In genomic region chr11:128884703-128885338, GRCh38 we compare ENCODE assay signal across 9 cellular contexts. TPM values are rescaled to one million over a fixed set of nuclear protein-coding genes. Genes with fewer than 3 reads are reported as not detected.
DNase-seq lines count a peak whose midpoint lies in the region; ATAC-seq and TF ChIP-seq lines count a peak whose summit lies in the region.
"Had no signal": no experiment of that assay in that cellular context is flagged by ENCODE, and none has a peak within 500 bp of the region (broad histone marks: within the 10 kb centered on the region; RNA-seq: fewer than 3 reads in every experiment).

No MANE protein-coding gene starts in this region.

- H3K4me3 Mint-ChIP-seq in activated CD4-positive, alpha-beta memory T cell treated with anti-CD3 and anti-CD28 coated beads for 36 hours: no peak overlapping the region
- no peak overlapping the region for H3K4me3 Mint-ChIP-seq in naive B cell

- no peaks in the 10 kb centered on the region for H3K36me3 Mint-ChIP-seq in activated CD4-positive, alpha-beta memory T cell treated with anti-CD3 and anti-CD28 coated beads for 36 hours
- H3K36me3 Mint-ChIP-seq in naive B cell: no peaks in the 10 kb centered on the region

- peaks cover 36% of the 10 kb centered on the region for H3K27me3 Mint-ChIP-seq in activated CD4-positive, alpha-beta memory T cell treated with anti-CD3 and anti-CD28 coated beads for 36 hours
- peaks cover 72 to 95% (median 89%) of the 10 kb centered on the region in 3 donors for H3K27me3 Mint-ChIP-seq in naive B cell

- intact Hi-C loops in activated CD4-positive, alpha-beta memory T cell treated with anti-CD3 and anti-CD28 coated beads for 36 hours (cut with micrococcal nuclease): loop anchor here (1.0 to 5.0 kb wide), 5 partner anchors 21 to 867 kb away; no protein-coding TSS in a partner anchor

- no peak for TF ChIP-seq POLR2A in erythroblast (IDR thresholded peaks at IDR 0.05; ENCODE audit: low read length)

- CTCF ChIA-PET in activated CD4-positive, alpha-beta memory T cell treated with anti-CD3 and anti-CD28 coated beads for 36 hours (lab: Charles Lee): interaction anchor here (0.6 to 4.6 kb wide), 38 partner anchors 9 to 1080 kb away, joined by 3 to 243 read pairs (median 4); no protein-coding TSS in a partner anchor

- no peak overlapping the region for H3K27ac Mint-ChIP-seq in activated CD4-positive, alpha-beta memory T cell treated with anti-CD3 and anti-CD28 coated beads for 36 hours
- H3K27ac Mint-ChIP-seq in naive B cell: peak overlapping the region in 1 of 6 donors; percentile 39

- POLR2A ChIA-PET in activated CD4-positive, alpha-beta memory T cell treated with anti-CD3 and anti-CD28 coated beads for 36 hours (lab: Charles Lee): interaction anchor here (0.7 kb wide), 1 partner anchor 845 kb away, joined by 3 read pairs; no protein-coding TSS in a partner anchor

- H3K4me1 Mint-ChIP-seq in activated CD4-positive, alpha-beta memory T cell treated with anti-CD3 and anti-CD28 coated beads for 36 hours (ENCODE audit: low read depth): no peaks in the 10 kb centered on the region
- peaks cover 0 to 13% (median 4%) of the 10 kb centered on the region in 3 donors for H3K4me1 Mint-ChIP-seq in naive B cell

- ATAC-seq in GM19043 (IDR thresholded peaks at IDR 0.05; ENCODE audit: low read depth, unreplicated experiment): peak; percentile 81
- peak; percentile 88 for ATAC-seq in HG03139 (IDR thresholded peaks at IDR 0.05; ENCODE audit: unreplicated experiment)
- ATAC-seq in naive B cell (ENCODE audit: low read depth in 2 of 2): peak; percentile 77 to 89

- DNase-seq in COLO668 (lab: John Stamatoyannopoulos, UW; ENCODE audit: unreplicated experiment): peak; percentile 56
- peak; percentile 62 for DNase-seq in NCI-H345 treated with DMSO at 0.1 percent for 48 hours (lab: John Stamatoyannopoulos, UW; ENCODE audit: unreplicated experiment)
- DNase-seq in activated CD4-positive, alpha-beta memory T cell treated with anti-CD3 and anti-CD28 coated beads for 36 hours: peak; percentile 71
- DNase-seq in erythroblast (lab: John Stamatoyannopoulos, UW): peak; percentile 54 to 74
- DNase-seq in naive B cell: peak; percentile 69
- peak; percentile 74 for DNase-seq in ureter (ENCODE audit: low spot score)

- H3K9me3 Mint-ChIP-seq in activated CD4-positive, alpha-beta memory T cell treated with anti-CD3 and anti-CD28 coated beads for 36 hours: no peaks in the 10 kb centered on the region
- H3K9me3 Mint-ChIP-seq in naive B cell: peaks cover 0 to 1% (median 0%) of the 10 kb centered on the region in 7 donors

RNA-seq across cellular contexts. Expression of gene KCNJ5, which starts 6.3 kb away (rescaled TPM):
- not detected for total RNA-seq in activated CD4-positive, alpha-beta memory T cell treated with anti-CD3 and anti-CD28 coated beads for 36 hours
- polyA plus RNA-seq in naive B cell (ENCODE audit: low read depth in 6 of 6): not detected
- 0.94 TPM for total RNA-seq in ureter
- total RNA-seq: T-helper 2 cell treated with Interferon-gamma antibody and Interleukin-4, amounts not matched to agents 100 ng/mL and 5 ng/mL, for 36 hours had no signal

RNA-seq across cellular contexts. Expression of gene KCNJ1, which starts 17.7 kb away (rescaled TPM):
- total RNA-seq in activated CD4-positive, alpha-beta memory T cell treated with anti-CD3 and anti-CD28 coated beads for 36 hours: not detected
- polyA plus RNA-seq in naive B cell (ENCODE audit: low read depth in 6 of 6): under 1 TPM in 3 of 6 donors, not detected in 3; 0.18 to 0.64 (median 0.20) TPM
- not detected for total RNA-seq in ureter
- total RNA-seq: T-helper 2 cell treated with Interferon-gamma antibody and Interleukin-4, amounts not matched to agents 100 ng/mL and 5 ng/mL, for 36 hours had no signal

RNA-seq across cellular contexts. Expression of gene TP53AIP1, which starts 57.9 kb away (rescaled TPM):
- total RNA-seq in activated CD4-positive, alpha-beta memory T cell treated with anti-CD3 and anti-CD28 coated beads for 36 hours: not detected
- polyA plus RNA-seq in naive B cell (ENCODE audit: low read depth in 6 of 6): not detected
- total RNA-seq in ureter: 0.49 TPM
- total RNA-seq: T-helper 2 cell treated with Interferon-gamma antibody and Interleukin-4, amounts not matched to agents 100 ng/mL and 5 ng/mL, for 36 hours had no signal

Comparison
In these comparisons a context has a peak if more than half of its experiments do, and no peak if none do; other contexts are left out.
1. Peak in every context shown above with its lines: DNase-seq and ATAC-seq.